ENCODE assay signal across 1 cellular context in the genomic region with DNA sequence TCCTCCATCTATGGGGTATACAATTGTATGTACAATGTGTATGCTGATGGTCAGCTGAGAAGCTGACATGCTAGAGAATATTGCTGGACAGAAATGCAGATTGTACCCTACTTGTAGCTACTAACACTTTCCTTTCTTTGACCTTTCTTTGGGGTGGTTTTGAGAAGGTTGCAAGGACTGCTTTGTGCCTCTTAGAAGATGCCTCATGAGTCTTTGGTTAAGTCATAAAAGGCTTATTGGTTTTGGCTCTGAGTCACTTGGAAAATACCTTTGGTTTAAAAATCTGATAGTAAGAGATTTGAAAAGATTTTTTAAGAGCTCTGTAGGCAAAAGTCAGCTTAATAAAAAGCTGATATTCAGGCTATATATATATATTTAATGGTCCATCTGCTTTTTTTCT.
TF ChIP-seq lines count a peak whose summit lies in the region.

No MANE protein-coding gene starts in this region.

TF ChIP-seq in GM12878, 131 proteins besides CTCF, POLR2A, EP300 and RAD21 (continued from another document):
- no peak for TF ChIP-seq TCF7 (IDR thresholded peaks at IDR 0.05; ENCODE audit: borderline replicate concordance)
- TF ChIP-seq ZNF274 (IDR thresholded peaks at IDR 0.05; ENCODE audit: insufficient read depth, insufficient read length), result no peak
- peak; percentile 87 for TF ChIP-seq NR2F1 (conservative IDR thresholded peaks at IDR 0.05)
- no peak for TF ChIP-seq FOXK2 (IDR thresholded peaks at IDR 0.05)
- TF ChIP-seq TCF3 (IDR thresholded peaks at IDR 0.05; ENCODE audit: borderline replicate concordance, insufficient read depth, low read depth, low read length), result no peak
- no peak for TF ChIP-seq CHD1 (IDR thresholded peaks at IDR 0.05; ENCODE audit: low read depth, low read length)
- TF ChIP-seq CBX5 (IDR thresholded peaks at IDR 0.05; ENCODE audit: low read depth), result 0 out of 2 replicates have a peak, but pooled peaks have one; percentile 50
- peak; percentile 81 for TF ChIP-seq RUNX3 (IDR thresholded peaks at IDR 0.05; ENCODE audit: low read length)
- TF ChIP-seq NFIC (IDR thresholded peaks at IDR 0.05; ENCODE audit: low read depth, low read length), result peak; percentile 76
